In genomic region chr6:46932941-46933340, GRCh38 we compare ENCODE assay signal across 22 cellular contexts. TPM values are rescaled to one million over a fixed set of nuclear protein-coding genes. Genes with fewer than 3 reads are reported as not detected.
A peak's percentile ranks its signal among the peaks of the same experiment; 100 is the strongest.
DNase-seq lines count a peak whose midpoint lies in the region; ATAC-seq and TF ChIP-seq lines count a peak whose summit lies in the region.
"Had no signal": no experiment of that assay in that cellular context is flagged by ENCODE, and none has a peak within 500 bp of the region (broad histone marks: within the 10 kb centered on the region; RNA-seq: fewer than 3 reads in every experiment).

No MANE protein-coding gene starts in this region.

- ATAC-seq in activated CD8-positive, alpha-beta memory T cell treated with anti-CD3 and anti-CD28 coated beads, Interleukin-2, amount 10 ng/mL, durations not matched to agents 7 days and 5 days, result no peak
- ATAC-seq in right lobe of liver, result no peak

- no peak for TF ChIP-seq POLR2A in right lobe of liver (IDR thresholded peaks at IDR 0.05)

- H3K4me1 ChIP-seq in skeletal muscle satellite cell (ENCODE audit: control insufficient read depth, insufficient read depth, low read length) (peaks cover 24% of the 10 kb centered on the region), right lobe of liver (no peaks in the 10 kb centered on the region)
- H3K4me1 ChIP-seq: BE2C, neural progenitor cell, sigmoid colon had no signal

- H3K27me3 ChIP-seq in kidney epithelial cell (ENCODE audit: control insufficient read depth, insufficient read depth, low read length), result no peaks in the 10 kb centered on the region
- H3K27me3 ChIP-seq in skeletal muscle satellite cell (ENCODE audit: control insufficient read depth, insufficient read depth, low read length), result no peaks in the 10 kb centered on the region
- H3K27me3 ChIP-seq in dorsolateral prefrontal cortex, result no peaks in the 10 kb centered on the region
- no peaks in the 10 kb centered on the region for H3K27me3 ChIP-seq in right lobe of liver
- H3K27me3 ChIP-seq: neural progenitor cell, sigmoid colon, testis had no signal

- intact Hi-C loops in dorsolateral prefrontal cortex (cut with DNase I) (no loop called here), right lobe of liver (cut with DNase I) (no loop called here)

- H3K36me3 Mint-ChIP-seq in activated CD8-positive, alpha-beta memory T cell treated with anti-CD3 and anti-CD28 coated beads, Interleukin-2, amount 10 ng/mL, durations not matched to agents 7 days and 5 days, result no peaks in the 10 kb centered on the region
- H3K36me3 Mint-ChIP-seq: neural progenitor cell had no signal

- CTCF ChIA-PET in activated CD8-positive, alpha-beta memory T cell treated with anti-CD3 and anti-CD28 coated beads, Interleukin-2, amount 10 ng/mL, durations not matched to agents 7 days and 5 days (lab: Charles Lee), result no interaction called here

- H3K27ac ChIP-seq in dorsolateral prefrontal cortex (peak overlapping the region in 4 of 59 donors; percentile 6 to 36 (median 22)), right lobe of liver (no peak overlapping the region)
- H3K27ac ChIP-seq: neural progenitor cell, testis had no signal

- H3K9ac ChIP-seq in skeletal muscle satellite cell (ENCODE audit: low read depth, low read length), result no peak overlapping the region
- H3K9ac ChIP-seq: neural progenitor cell had no signal

- peaks cover 3% of the 10 kb centered on the region for H3K9me3 Mint-ChIP-seq in activated CD8-positive, alpha-beta memory T cell treated with anti-CD3 and anti-CD28 coated beads, Interleukin-2, amount 10 ng/mL, durations not matched to agents 7 days and 5 days (ENCODE audit: low read depth)
- H3K9me3 Mint-ChIP-seq: H9, neural progenitor cell had no signal

- H3K27me3 Mint-ChIP-seq in activated CD8-positive, alpha-beta memory T cell treated with anti-CD3 and anti-CD28 coated beads, Interleukin-2, amount 10 ng/mL, durations not matched to agents 7 days and 5 days, result no peaks in the 10 kb centered on the region

- peak overlapping the region; percentile 2 for H3K4me2 ChIP-seq in skeletal muscle satellite cell (ENCODE audit: low read length)
- H3K4me2 ChIP-seq: neural progenitor cell had no signal

- no peaks in the 10 kb centered on the region for H3K4me1 Mint-ChIP-seq in activated CD8-positive, alpha-beta memory T cell treated with anti-CD3 and anti-CD28 coated beads, Interleukin-2, amount 10 ng/mL, durations not matched to agents 7 days and 5 days

- in situ Hi-C loops in astrocyte of the cerebellum (cut with HindIII; ENCODE audit: low sequenced_read_pairs), result no loop called here

- DNase-seq in GM03348 (ENCODE audit: low spot score), result peak; percentile 25
- DNase-seq in astrocyte of the cerebellum (ENCODE audit: low read depth), result peak; percentile 34
- peak; percentile 34 for DNase-seq in kidney epithelial cell (ENCODE audit: low read depth)
- no peak for DNase-seq in activated CD8-positive, alpha-beta memory T cell treated with anti-CD3 and anti-CD28 coated beads, Interleukin-2, amount 10 ng/mL, durations not matched to agents 7 days and 5 days
- no peak for DNase-seq in dorsolateral prefrontal cortex
- no peak for DNase-seq in hippocampal formation (lab: John Stamatoyannopoulos, UW)
- DNase-seq in right lobe of liver, result no peak
- DNase-seq: activated CD4-positive, alpha-beta T cell treated with anti-CD3 and anti-CD28 coated beads for 48 hours; activated gamma-delta T cell treated with Interleukin-2 at 50 U/mL for 16 hours; amygdala; BE2C; H9; KG1; mesendoderm; NCI-H1105; NCI-H82; sigmoid colon; stimulated activated CD4-positive, alpha-beta T cell treated with anti-CD3 and anti-CD28 coated beads, Interleukin-4, amount 100 ng/mL, for 4 hours; stimulated activated CD8-positive, alpha-beta memory T cell treated with anti-CD3 and anti-CD28 coated beads, Interleukin-4, amount 100 ng/mL, for 48 hours; testis had no signal

- TF ChIP-seq CTCF in astrocyte of the cerebellum (IDR thresholded peaks at IDR 0.05; ENCODE audit: low read depth, low read length, missing control alignments) (no peak), kidney epithelial cell (IDR thresholded peaks at IDR 0.05; ENCODE audit: insufficient read depth, low read length, poor library complexity, severe bottlenecking) (no peak), dorsolateral prefrontal cortex (IDR thresholded peaks at IDR 0.05 in 54 of 56, conservative IDR thresholded peaks at IDR 0.05 in 2 of 56; ENCODE audit: low read depth in 1 of 56, partially characterized antibody in 56 of 56) (no peak), right lobe of liver (IDR thresholded peaks at IDR 0.05) (no peak)

- no peaks in the 10 kb centered on the region for H3K9me3 ChIP-seq in skeletal muscle satellite cell (replicated peaks; ENCODE audit: low read length)
- no peaks in the 10 kb centered on the region for H3K9me3 ChIP-seq in right lobe of liver
- H3K9me3 ChIP-seq: BE2C, sigmoid colon, testis had no signal

- H3K36me3 ChIP-seq in kidney epithelial cell (ENCODE audit: control insufficient read depth, insufficient read depth, low read length) (no peaks in the 10 kb centered on the region), skeletal muscle satellite cell (ENCODE audit: insufficient read depth, low read length) (no peaks in the 10 kb centered on the region), right lobe of liver (no peaks in the 10 kb centered on the region)
- H3K36me3 ChIP-seq: BE2C, neural progenitor cell, sigmoid colon had no signal

- 66% methylated on average over 8 of the region's 8 CpGs for WGBS in right lobe of liver (ENCODE audit: insufficient coverage, low coverage, low lambda C conversion rate, missing lambda C conversion rate)

- H3K27ac Mint-ChIP-seq in activated CD8-positive, alpha-beta memory T cell treated with anti-CD3 and anti-CD28 coated beads, Interleukin-2, amount 10 ng/mL, durations not matched to agents 7 days and 5 days, result no peak overlapping the region
- H3K27ac Mint-ChIP-seq: H9, neural progenitor cell had no signal

- H3K4me3 ChIP-seq in astrocyte of the cerebellum (ENCODE audit: low read depth, low read length) (no peak overlapping the region), kidney epithelial cell (ENCODE audit: low read depth, low read length) (no peak overlapping the region), skeletal muscle satellite cell (ENCODE audit: low read length) (no peak overlapping the region), dorsolateral prefrontal cortex (no peak overlapping the region), right lobe of liver (no peak overlapping the region)
- H3K4me3 ChIP-seq: neural progenitor cell, sigmoid colon, testis had no signal

- no peak overlapping the region for H3K4me3 Mint-ChIP-seq in activated CD8-positive, alpha-beta memory T cell treated with anti-CD3 and anti-CD28 coated beads, Interleukin-2, amount 10 ng/mL, durations not matched to agents 7 days and 5 days
- H3K4me3 Mint-ChIP-seq: H9, neural progenitor cell had no signal

RNA-seq across cellular contexts. Expression of gene ADGRF5, which starts 11.2 kb away (rescaled TPM):
- 0.13 and 0.48 TPM in 2 replicates for total RNA-seq in kidney epithelial cell
- total RNA-seq in skeletal muscle satellite cell (2012; rRNA removed), result under 0.01 and 0.22 TPM in 2 replicates
- not detected for total RNA-seq in activated CD8-positive, alpha-beta memory T cell treated with anti-CD3 and anti-CD28 coated beads, Interleukin-2, amount 10 ng/mL, durations not matched to agents 7 days and 5 days
- 10 to 100 TPM; 13.2 to 47.1 (median 21.5) TPM for total RNA-seq in dorsolateral prefrontal cortex
- 10 to 100 TPM in 3 of 6 experiments, 1 to 10 TPM in 3; 6.5 to 14.6 (median 10.7) TPM for total RNA-seq in right lobe of liver
- total RNA-seq: H9 had no signal

Comparison
In these comparisons a context has a peak if more than half of its experiments do, and no peak if none do; other contexts are left out.
1. DNase-seq: peak in GM03348 (single experiment), astrocyte of the cerebellum (single experiment) and kidney epithelial cell (single experiment); none in activated CD8-positive, alpha-beta memory T cell treated with anti-CD3 and anti-CD28 coated beads, Interleukin-2, amount 10 ng/mL, durations not matched to agents 7 days and 5 days (single experiment), dorsolateral prefrontal cortex (0 of 10), hippocampal formation (0 of 2) and right lobe of liver (0 of 3).